In genomic region chr20:35739294-35740163, GRCh38 we compare ENCODE assay signal across 8 cellular contexts. TPM values are rescaled to one million over a fixed set of nuclear protein-coding genes. Genes with fewer than 3 reads are reported as not detected.
DNase-seq lines count a peak whose midpoint lies in the region; ATAC-seq and TF ChIP-seq lines count a peak whose summit lies in the region.

No MANE protein-coding gene starts in this region.

- peaks cover 55% of the 10 kb centered on the region for H3K36me3 Mint-ChIP-seq in HFFc6 (ENCODE audit: low read depth)
- H3K36me3 Mint-ChIP-seq in WTC11 = peaks cover 67% of the 10 kb centered on the region

- ATAC-seq in WTC11 = no peak
- no peak for ATAC-seq in right cardiac atrium
- ATAC-seq in GM18909 (IDR thresholded peaks at IDR 0.05; ENCODE audit: poor library complexity, unreplicated experiment) = no peak

- DNase-seq in AML-193 (lab: John Stamatoyannopoulos, UW) (peak; percentile 46 to 69), HFFc6 (peak; percentile 66), WTC11 (ENCODE audit: low spot score) (no peak), right cardiac atrium (no peak), UCSD-AML1 (lab: John Stamatoyannopoulos, UW; ENCODE audit: unreplicated experiment) (no peak)
- DNase-seq in activated effector memory CD4-positive, alpha-beta T cell treated with anti-CD3 and anti-CD28 coated beads, Interleukin-2, amount 50 U/mL, for 16 hours = no peak

- peak overlapping the region; percentile 99 for H3K27ac Mint-ChIP-seq in HFFc6
- peak overlapping the region; percentile 29 for H3K27ac Mint-ChIP-seq in WTC11

- CTCF ChIA-PET in WTC11 (lab: Charles Lee) = interaction anchor here (1.2 kb wide), 1 partner anchor 208 kb away, joined by 3 read pairs; no protein-coding TSS in a partner anchor

- peak overlapping the region in 4 of 5 donors; percentile 1 to 100 (median 85) for H3K9ac ChIP-seq in subcutaneous abdominal adipose tissue (ENCODE audit: low read length in 5 of 5)

- H3K27me3 ChIP-seq in right cardiac atrium (ENCODE audit: control insufficient read depth, insufficient read depth) (no peaks in the 10 kb centered on the region), subcutaneous abdominal adipose tissue (ENCODE audit: control insufficient read depth in 5 of 5, insufficient read depth in 4 of 5, low read length in 5 of 5) (no peaks in the 10 kb centered on the region)

- H3K9me3 Mint-ChIP-seq in HFFc6 = peaks cover 5% of the 10 kb centered on the region
- peaks cover 4% of the 10 kb centered on the region; the same call in 1 of the 2 replicates for H3K9me3 Mint-ChIP-seq in WTC11

- H3K27ac ChIP-seq in right cardiac atrium (ENCODE audit: low read length) = peak overlapping the region; percentile 31
- H3K27ac ChIP-seq in subcutaneous abdominal adipose tissue (ENCODE audit: low read depth, low read length) = peak overlapping the region; percentile 100

- peak overlapping the region; percentile 87 for H3K4me3 ChIP-seq in right cardiac atrium (ENCODE audit: low read length)
- peak overlapping the region; percentile 93 to 97 (median 95) for H3K4me3 ChIP-seq in subcutaneous abdominal adipose tissue (ENCODE audit: low read depth in 1 of 5, low read length in 5 of 5)

- intact Hi-C loops in right cardiac atrium (cut with DNase I) = loop anchor here in 2 of 4 donors (10.0 kb wide), 1 partner anchor 145 kb away; no protein-coding TSS in a partner anchor

- WGBS in right cardiac atrium = 38% methylated on average over 7 of the region's 7 CpGs

- H3K9me3 ChIP-seq in right cardiac atrium (ENCODE audit: control insufficient read depth, low read length) = no peaks in the 10 kb centered on the region
- H3K9me3 ChIP-seq in subcutaneous abdominal adipose tissue (ENCODE audit: control insufficient read depth in 5 of 5, low read length in 5 of 5) = no peaks in the 10 kb centered on the region

- TF ChIP-seq CTCF in HFFc6 (IDR thresholded peaks at IDR 0.05) = peak; percentile 67
- no peak for TF ChIP-seq CTCF in WTC11 (IDR thresholded peaks at IDR 0.05)

- H3K27me3 Mint-ChIP-seq in HFFc6 (ENCODE audit: insufficient read depth) = peaks cover 15% of the 10 kb centered on the region
- no peaks in the 10 kb centered on the region for H3K27me3 Mint-ChIP-seq in WTC11 (ENCODE audit: low read depth)

- POLR2A ChIA-PET in WTC11 (lab: Charles Lee) = interaction anchor here (0.6 to 1.1 kb wide), 2 partner anchors 145 to 1827 kb away, joined by 3 to 6 read pairs; no protein-coding TSS in a partner anchor

- H3K4me3 Mint-ChIP-seq in HFFc6 (peak overlapping the region; percentile 97), WTC11 (peak overlapping the region; percentile 98)

- H3K4me1 ChIP-seq in right cardiac atrium (ENCODE audit: control insufficient read depth, insufficient read depth, low read length) (peaks cover 4% of the 10 kb centered on the region), subcutaneous abdominal adipose tissue (ENCODE audit: control insufficient read depth in 5 of 5, insufficient read depth in 5 of 5, low read length in 5 of 5) (peaks cover 0 to 62% (median 51%) of the 10 kb centered on the region in 5 donors)

- H3K4me1 Mint-ChIP-seq in HFFc6 (ENCODE audit: low read depth) (peaks cover 56% of the 10 kb centered on the region), WTC11 (peaks cover 32% of the 10 kb centered on the region)

- peaks cover 30 to 59% (median 43%) of the 10 kb centered on the region in 5 donors for H3K36me3 ChIP-seq in subcutaneous abdominal adipose tissue (ENCODE audit: control insufficient read depth in 5 of 5, insufficient read depth in 5 of 5, low read length in 5 of 5)

TF ChIP-seq in WTC11, 78 proteins besides CTCF, POLR2A, EP300 and RAD21:
- TF ChIP-seq, protein P1, sequence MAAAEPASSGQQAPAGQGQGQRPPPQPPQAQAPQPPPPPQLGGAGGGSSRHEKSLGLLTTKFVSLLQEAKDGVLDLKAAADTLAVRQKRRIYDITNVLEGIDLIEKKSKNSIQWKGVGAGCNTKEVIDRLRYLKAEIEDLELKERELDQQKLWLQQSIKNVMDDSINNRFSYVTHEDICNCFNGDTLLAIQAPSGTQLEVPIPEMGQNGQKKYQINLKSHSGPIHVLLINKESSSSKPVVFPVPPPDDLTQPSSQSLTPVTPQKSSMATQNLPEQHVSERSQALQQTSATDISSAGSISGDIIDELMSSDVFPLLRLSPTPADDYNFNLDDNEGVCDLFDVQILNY (CRISPR knock-in tag; IDR thresholded peaks at IDR 0.05) = no peak
- TF ChIP-seq ZNF512 (CRISPR knock-in tag; IDR thresholded peaks at IDR 0.05; ENCODE audit: borderline replicate concordance) (no peak), IRF1 (CRISPR knock-in tag; IDR thresholded peaks at IDR 0.05) (no peak), ATF6 (CRISPR knock-in tag; IDR thresholded peaks at IDR 0.05) (no peak), NR3C1 (CRISPR knock-in tag; conservative IDR thresholded peaks at IDR 0.05; ENCODE audit: low read depth) (no peak), ZNF232 (CRISPR knock-in tag; IDR thresholded peaks at IDR 0.05) (no peak), KAT7 (CRISPR knock-in tag; IDR thresholded peaks at IDR 0.05; ENCODE audit: borderline replicate concordance) (no peak), ZNF423 (CRISPR knock-in tag; IDR thresholded peaks at IDR 0.05) (no peak)

RNA-seq across cellular contexts. Expression of gene RBM39, which starts 2.5 kb away (rescaled TPM):
- total RNA-seq in HFFc6 (2021; fragmentation: NEBNext Ultra II Directional; extraction: Animal tissue kit (Norgen Biotek cat#: 25700)) = 100 to 1,000 TPM; 162 to 198 (median 185) TPM
- total RNA-seq in WTC11 (2021) (221 to 231 TPM (median 223 TPM) in 3 replicates), right cardiac atrium (100 to 1,000 TPM; 163 to 173 (median 167) TPM)
- 143 TPM for polyA plus RNA-seq in right cardiac atrium

RNA-seq across cellular contexts. Expression of gene PHF20, which starts 32.3 kb away (rescaled TPM):
- total RNA-seq in HFFc6 (2021; fragmentation: NEBNext Ultra II Directional; extraction: Animal tissue kit (Norgen Biotek cat#: 25700)) = 10 to 100 TPM; 31.5 to 40.9 (median 36.2) TPM
- 65.8 to 70.0 TPM (median 66.8 TPM) in 3 replicates for total RNA-seq in WTC11 (2021)
- total RNA-seq in right cardiac atrium = 10 to 100 TPM; 44.6 to 56.8 (median 55.6) TPM
- polyA plus RNA-seq in right cardiac atrium = 38.5 TPM

RNA-seq across cellular contexts. Expression of gene ROMO1, which starts 40.3 kb away (rescaled TPM):
- total RNA-seq in HFFc6 (2021; fragmentation: NEBNext Ultra II Directional; extraction: Animal tissue kit (Norgen Biotek cat#: 25700)) = 100 to 1,000 TPM; 158 to 236 (median 195) TPM
- total RNA-seq in WTC11 (2021) (213 to 249 TPM (median 245 TPM) in 3 replicates), right cardiac atrium (100 to 1,000 TPM; 156 to 187 (median 168) TPM)
- polyA plus RNA-seq in right cardiac atrium = 379 TPM

RNA-seq across cellular contexts. Expression of gene NFS1, which starts 40.4 kb away (rescaled TPM):
- total RNA-seq in HFFc6 (2021; fragmentation: NEBNext Ultra II Directional; extraction: Animal tissue kit (Norgen Biotek cat#: 25700)) = 10 to 100 TPM; 28.6 to 40.6 (median 34.6) TPM
- 36.1 to 39.8 TPM (median 36.8 TPM) in 3 replicates for total RNA-seq in WTC11 (2021)
- 10 to 100 TPM; 29.2 to 41.7 (median 35.2) TPM for total RNA-seq in right cardiac atrium
- polyA plus RNA-seq in right cardiac atrium = 36.5 TPM

Comparison
In these comparisons a context has a peak if more than half of its experiments do, and no peak if none do; other contexts are left out.
1. DNase-seq: peak in AML-193 (2 of 2) and HFFc6 (single experiment); none in WTC11 (single experiment), right cardiac atrium (0 of 3), UCSD-AML1 (single experiment) and activated effector memory CD4-positive, alpha-beta T cell treated with anti-CD3 and anti-CD28 coated beads, Interleukin-2, amount 50 U/mL, for 16 hours (single experiment).